ENCODE assay signal across 10 cellular contexts in genomic region chr3:171829841-171830559, GRCh38. TPM values are rescaled to one million over a fixed set of nuclear protein-coding genes. Genes with fewer than 3 reads are reported as not detected.
A peak's percentile ranks its signal among the peaks of the same experiment; 100 is the strongest.
DNase-seq lines count a peak whose midpoint lies in the region; ATAC-seq, FAIRE-seq and TF ChIP-seq lines count a peak whose summit lies in the region.
"Had no signal": no experiment of that assay in that cellular context is flagged by ENCODE, and none has a peak within 500 bp of the region (broad histone marks: within the 10 kb centered on the region; RNA-seq: fewer than 3 reads in every experiment).

No MANE protein-coding gene starts in this region.

- peak; percentile 98 for ATAC-seq in SK-N-SH treated with all-trans-retinoic acid at 6 μM for 48 hours

- H3K4me3 ChIP-seq in Caco-2 (ENCODE audit: low read depth, low read length) (no peak overlapping the region), Loucy (ENCODE audit: low read length, poor library complexity, severe bottlenecking) (no peak overlapping the region)
- H3K4me3 ChIP-seq: SK-N-MC, skin epidermis had no signal

- no peaks in the 10 kb centered on the region for H3K9me2 ChIP-seq in Loucy (replicated peaks; ENCODE audit: low read depth, low read length)

- H3K9me3 ChIP-seq in Caco-2 (no peaks in the 10 kb centered on the region), Loucy (ENCODE audit: insufficient read depth, low read depth, low read length) (no peaks in the 10 kb centered on the region)

- CTCF ChIA-PET in Caco-2 (lab: Charles Lee), result interaction anchor here (0.5 to 2.8 kb wide), 11 partner anchors 8 to 512 kb away, joined by 3 to 22 read pairs (median 5); no protein-coding TSS in a partner anchor

- H3K36me3 ChIP-seq in Caco-2 (ENCODE audit: control insufficient read depth, insufficient read depth, low read length) (no peaks in the 10 kb centered on the region), Loucy (ENCODE audit: insufficient read depth, low read length) (no peaks in the 10 kb centered on the region)

- no peak overlapping the region for H3K4me2 ChIP-seq in Loucy (ENCODE audit: low read depth, low read length, poor library complexity, severe bottlenecking)

- H3K36me3 Mint-ChIP-seq in Caco-2 (ENCODE audit: insufficient read depth, unreplicated experiment) (no peaks in the 10 kb centered on the region), neural crest cell (ENCODE audit: low read depth) (no peaks in the 10 kb centered on the region)

- no peaks in the 10 kb centered on the region for H3K27me3 ChIP-seq in Caco-2 (replicated peaks; ENCODE audit: control insufficient read depth, insufficient read depth, low read length)
- H3K27me3 ChIP-seq in Loucy (ENCODE audit: insufficient read depth, low read length, poor library complexity, severe bottlenecking), result no peaks in the 10 kb centered on the region

- POLR2A ChIA-PET in Caco-2 (lab: Charles Lee), result interaction anchor here (0.7 kb wide), 1 partner anchor 20 kb away, joined by 4 read pairs; the partner anchor contains the start of gene PLD1

- intact Hi-C loops in Caco-2 (cut with micrococcal nuclease; ENCODE audit: unreplicated experiment), result loop anchor here (1.0 to 5.0 kb wide), 5 partner anchors 19 to 868 kb away; no protein-coding TSS in a partner anchor

- H3K9me3 Mint-ChIP-seq in Caco-2 (ENCODE audit: unreplicated experiment), result no peaks in the 10 kb centered on the region
- no peaks in the 10 kb centered on the region for H3K9me3 Mint-ChIP-seq in neural crest cell

- DNase-seq in Caco-2 (peak; percentile 80 to 81), GM20000 (ENCODE audit: low spot score) (peak; percentile 34), fibroblast of gingiva (ENCODE audit: low read depth) (peak; percentile 73), neural crest cell (ENCODE audit: low read depth, low spot score) (peak; percentile 38), activated gamma-delta T cell (lab: John Stamatoyannopoulos, UW) (no peak), D721Med (ENCODE audit: insufficient read length, low spot score) (no peak)

- H3K27ac Mint-ChIP-seq in Caco-2 (ENCODE audit: unreplicated experiment) (no peak overlapping the region), neural crest cell (ENCODE audit: unreplicated experiment) (no peak overlapping the region)

- no peaks in the 10 kb centered on the region for H3F3A ChIP-seq in Loucy (ENCODE audit: low read depth)

- peaks cover 12% of the 10 kb centered on the region; the same call in 1 of the 2 replicates for H3K4me1 ChIP-seq in Caco-2
- peaks cover 5% of the 10 kb centered on the region for H3K4me1 ChIP-seq in Loucy (ENCODE audit: insufficient read depth, low read length, poor library complexity, severe bottlenecking)

- peak overlapping the region; percentile 57; the same call in 1 of the 2 replicates for H2AFZ ChIP-seq in Loucy (ENCODE audit: low read length)

- FAIRE-seq in D721Med (lab: Jason Lieb, UNC), result no peak

- no peak overlapping the region for H3K9ac ChIP-seq in Loucy (ENCODE audit: low read depth, low read length, poor library complexity, severe bottlenecking)

- H3K79me2 ChIP-seq in Loucy (ENCODE audit: insufficient read depth, low read length), result no peaks in the 10 kb centered on the region

- no peaks in the 10 kb centered on the region for H4K20me1 ChIP-seq in Loucy (ENCODE audit: insufficient read depth, low read length, poor library complexity, severe bottlenecking)

- H3K4me3 Mint-ChIP-seq in Caco-2 (ENCODE audit: unreplicated experiment) (no peak overlapping the region), neural crest cell (no peak overlapping the region)

- H3K27me3 Mint-ChIP-seq in Caco-2 (ENCODE audit: insufficient read depth, unreplicated experiment) (no peaks in the 10 kb centered on the region), neural crest cell (ENCODE audit: low read depth) (no peaks in the 10 kb centered on the region)

- TF ChIP-seq CTCF in Caco-2 (IDR thresholded peaks at IDR 0.05; ENCODE audit: insufficient read depth in 1 of 2, low read depth in 1 of 2, low read length in 1 of 2, severe bottlenecking in 1 of 2, unreplicated experiment in 1 of 2), result peak; percentile 64 to 87
- no peak for TF ChIP-seq CTCF in GM20000 (IDR thresholded peaks at IDR 0.05; ENCODE audit: extremely low read depth, missing control alignments)
- peak; percentile 74 for TF ChIP-seq CTCF in Loucy (conservative IDR thresholded peaks at IDR 0.05; ENCODE audit: low read length)
- TF ChIP-seq CTCF in neural crest cell (conservative IDR thresholded peaks at IDR 0.05), result peak; percentile 66
- TF ChIP-seq CTCF in D721Med (IDR thresholded peaks at IDR 0.05; ENCODE audit: insufficient read depth, missing control alignments), result no peak

- no TSS peak for BruUV-seq in Caco-2 (replicated peaks; lab: Mats Ljungman, UMichigan)

- H3K4me1 Mint-ChIP-seq in Caco-2 (ENCODE audit: low read depth, unreplicated experiment), result peaks cover 5% of the 10 kb centered on the region
- H3K4me1 Mint-ChIP-seq in neural crest cell, result peaks cover 22% of the 10 kb centered on the region

TF ChIP-seq in SK-N-SH treated with all-trans-retinoic acid at 6 μM for 48 hours, 23 proteins besides CTCF, POLR2A, EP300 and RAD21:
- TF ChIP-seq ESRRG (CRISPR knock-in tag; IDR thresholded peaks at IDR 0.05) (no peak), TOX (CRISPR knock-in tag; IDR thresholded peaks at IDR 0.05; ENCODE audit: borderline replicate concordance) (no peak), CSDC2 (CRISPR knock-in tag; IDR thresholded peaks at IDR 0.05) (0 out of 2 replicates have a peak, but pooled peaks have one; percentile 29), ZFP30 (CRISPR knock-in tag; IDR thresholded peaks at IDR 0.05) (no peak)
- TF ChIP-seq, protein P1, sequence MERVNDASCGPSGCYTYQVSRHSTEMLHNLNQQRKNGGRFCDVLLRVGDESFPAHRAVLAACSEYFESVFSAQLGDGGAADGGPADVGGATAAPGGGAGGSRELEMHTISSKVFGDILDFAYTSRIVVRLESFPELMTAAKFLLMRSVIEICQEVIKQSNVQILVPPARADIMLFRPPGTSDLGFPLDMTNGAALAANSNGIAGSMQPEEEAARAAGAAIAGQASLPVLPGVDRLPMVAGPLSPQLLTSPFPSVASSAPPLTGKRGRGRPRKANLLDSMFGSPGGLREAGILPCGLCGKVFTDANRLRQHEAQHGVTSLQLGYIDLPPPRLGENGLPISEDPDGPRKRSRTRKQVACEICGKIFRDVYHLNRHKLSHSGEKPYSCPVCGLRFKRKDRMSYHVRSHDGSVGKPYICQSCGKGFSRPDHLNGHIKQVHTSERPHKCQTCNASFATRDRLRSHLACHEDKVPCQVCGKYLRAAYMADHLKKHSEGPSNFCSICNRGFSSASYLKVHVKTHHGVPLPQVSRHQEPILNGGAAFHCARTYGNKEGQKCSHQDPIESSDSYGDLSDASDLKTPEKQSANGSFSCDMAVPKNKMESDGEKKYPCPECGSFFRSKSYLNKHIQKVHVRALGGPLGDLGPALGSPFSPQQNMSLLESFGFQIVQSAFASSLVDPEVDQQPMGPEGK (CRISPR knock-in tag; IDR thresholded peaks at IDR 0.05; ENCODE audit: borderline replicate concordance), result no peak

RNA-seq across cellular contexts. Expression of gene TMEM212, which starts 13.1 kb away (rescaled TPM):
- not detected in 2 replicates for total RNA-seq in Caco-2 (2022)
- not detected in 2 replicates for total RNA-seq in neural crest cell

RNA-seq across cellular contexts. Expression of gene PLD1, which starts 19.7 kb away (rescaled TPM):
- 5.3 and 5.5 TPM in 2 replicates for total RNA-seq in Caco-2 (2022)
- 0.89 and 0.93 TPM in 2 replicates for total RNA-seq in neural crest cell

Comparison
In these comparisons a context has a peak if more than half of its experiments do, and no peak if none do; other contexts are left out.
1. DNase-seq: peak in Caco-2 (2 of 2), GM20000 (single experiment), fibroblast of gingiva (single experiment) and neural crest cell (single experiment); none in activated gamma-delta T cell (single experiment) and D721Med (single experiment).
2. CTCF ChIP-seq: peak in Caco-2 (2 of 2), Loucy (single experiment) and neural crest cell (single experiment); none in GM20000 (single experiment) and D721Med (single experiment).